Comparison of ENCODE assay signal across 33 cellular contexts in genomic region chr12:85820117-85820516, GRCh38. TPM values are rescaled to one million over a fixed set of nuclear protein-coding genes. Genes with fewer than 3 reads are reported as not detected.
"Had no signal": no experiment of that assay in that cellular context is flagged by ENCODE, and none has a peak within 500 bp of the region (broad histone marks: within the 10 kb centered on the region; RNA-seq: fewer than 3 reads in every experiment).

No MANE protein-coding gene starts in this region.

- H3K9me3 ChIP-seq: SK-N-SH had no signal

- H3K4me3 Mint-ChIP-seq: activated CD4-positive, alpha-beta memory T cell treated with anti-CD3 and anti-CD28 coated beads, Interleukin-2, amount 10 ng/mL, durations not matched to agents 7 days and 5 days; activated CD4-positive, alpha-beta T cell treated with anti-CD3 and anti-CD28 coated beads for 36 hours; activated naive CD4-positive, alpha-beta T cell treated with anti-CD3 and anti-CD28 coated beads for 36 hours; activated naive CD8-positive, alpha-beta T cell; activated T-helper 17 cell treated with anti-CD3 and anti-CD28 coated beads, Interleukin-2, amount 50 U/mL, for 72 hours had no signal

- H3K27me3 Mint-ChIP-seq: activated CD4-positive, alpha-beta memory T cell treated with anti-CD3 and anti-CD28 coated beads, Interleukin-2, amount 10 ng/mL, durations not matched to agents 7 days and 5 days; activated CD4-positive, alpha-beta T cell treated with anti-CD3 and anti-CD28 coated beads for 36 hours; activated naive CD8-positive, alpha-beta T cell; activated T-helper 17 cell treated with anti-CD3 and anti-CD28 coated beads, Interleukin-2, amount 50 U/mL, for 72 hours had no signal

- H3K36me3 ChIP-seq: WERI-Rb-1 had no signal

- H3K4me1 Mint-ChIP-seq: activated CD4-positive, alpha-beta memory T cell treated with anti-CD3 and anti-CD28 coated beads, Interleukin-2, amount 10 ng/mL, durations not matched to agents 7 days and 5 days; activated CD4-positive, alpha-beta T cell treated with anti-CD3 and anti-CD28 coated beads for 36 hours; activated T-helper 17 cell treated with anti-CD3 and anti-CD28 coated beads, Interleukin-2, amount 50 U/mL, for 72 hours had no signal

- H3K9me2 ChIP-seq: SK-N-SH had no signal

- H3K27ac ChIP-seq: KMS-11, WERI-Rb-1 had no signal

- H3K36me3 Mint-ChIP-seq: activated naive CD8-positive, alpha-beta T cell had no signal

- H3K27ac Mint-ChIP-seq: activated CD4-positive, alpha-beta memory T cell treated with anti-CD3 and anti-CD28 coated beads, Interleukin-2, amount 10 ng/mL, durations not matched to agents 7 days and 5 days; activated CD4-positive, alpha-beta T cell treated with anti-CD3 and anti-CD28 coated beads for 36 hours; activated naive CD4-positive, alpha-beta T cell treated with anti-CD3 and anti-CD28 coated beads for 36 hours; activated naive CD8-positive, alpha-beta T cell; activated T-helper 17 cell treated with anti-CD3 and anti-CD28 coated beads, Interleukin-2, amount 50 U/mL, for 72 hours had no signal

- H3K9ac ChIP-seq: KMS-11, SK-N-SH had no signal

- H3K4me2 ChIP-seq: KMS-11, SK-N-SH had no signal

- DNase-seq: activated CD4-positive, alpha-beta memory T cell treated with anti-CD3 and anti-CD28 coated beads, Interleukin-2, amount 10 ng/mL, durations not matched to agents 7 days and 5 days; activated CD4-positive, alpha-beta T cell treated with anti-CD3 and anti-CD28 coated beads for 36 hours; activated CD4-positive, alpha-beta T cell treated with anti-CD3 and anti-CD28 coated beads, Interleukin-2, amount 50 U/mL, for 1 hour; activated gamma-delta T cell; activated naive CD4-positive, alpha-beta T cell treated with anti-CD3 and anti-CD28 coated beads for 36 hours; activated T-cell treated with anti-CD3 and anti-CD28 coated beads for 4 hours; activated T-cell treated with anti-CD3 and anti-CD28 coated beads, Interleukin-2, amount 50 U/mL, for 48 hours; anterior cingulate cortex; MV-4-11; NCI-H1092 treated with DMSO at 0.1 percent for 48 hours; NCI-H1417 treated with DMSO at 0.1 percent for 48 hours; NCI-H1694; NCI-H2029; NCI-H2107; NCI-H2171 treated with DMSO at 0.1 percent for 48 hours; NCI-H345; NCI-H510A; NCI-H526 treated with DMSO at 0.1 percent for 48 hours; NK-92 treated with Interleukin-12 subunit alpha and Interleukin-12 subunit beta, amount 100 ng/mL, for 24 hours; OCI-M1; RPMI8226; SK-N-SH; T-helper 1 cell; WERI-Rb-1 had no signal

- ATAC-seq: activated CD4-positive, alpha-beta T cell treated with anti-CD3 and anti-CD28 coated beads for 36 hours; activated T-helper 17 cell treated with anti-CD3 and anti-CD28 coated beads, Interleukin-2, amount 50 U/mL, for 72 hours; Panc1; Right ventricle myocardium inferior had no signal

RNA-seq across cellular contexts. Expression of gene RASSF9, which starts 16.1 kb away (rescaled TPM):
- total RNA-seq: activated CD4-positive, alpha-beta memory T cell treated with anti-CD3 and anti-CD28 coated beads, Interleukin-2, amount 10 ng/mL, durations not matched to agents 7 days and 5 days; activated CD4-positive, alpha-beta T cell treated with anti-CD3 and anti-CD28 coated beads for 36 hours; activated CD8-positive, alpha-beta memory T cell treated with anti-CD3 and anti-CD28 coated beads for 36 hours; activated naive CD4-positive, alpha-beta T cell treated with anti-CD3 and anti-CD28 coated beads for 36 hours; activated T-helper 17 cell treated with anti-CD3 and anti-CD28 coated beads, Interleukin-2, amount 50 U/mL, for 72 hours; T-helper 2 cell treated with Interferon-gamma antibody and Interleukin-4, amounts not matched to agents 100 ng/mL and 5 ng/mL, for 36 hours had no signal

RNA-seq across cellular contexts. Expression of gene NTS, which starts 54.0 kb away (rescaled TPM):
- total RNA-seq: activated CD4-positive, alpha-beta memory T cell treated with anti-CD3 and anti-CD28 coated beads, Interleukin-2, amount 10 ng/mL, durations not matched to agents 7 days and 5 days; activated CD4-positive, alpha-beta T cell treated with anti-CD3 and anti-CD28 coated beads for 36 hours; activated CD8-positive, alpha-beta memory T cell treated with anti-CD3 and anti-CD28 coated beads for 36 hours; activated naive CD4-positive, alpha-beta T cell treated with anti-CD3 and anti-CD28 coated beads for 36 hours; activated T-helper 17 cell treated with anti-CD3 and anti-CD28 coated beads, Interleukin-2, amount 50 U/mL, for 72 hours; cardiac septum; MCF 10A; Right ventricle myocardium inferior; T-helper 2 cell treated with Interferon-gamma antibody and Interleukin-4, amounts not matched to agents 100 ng/mL and 5 ng/mL, for 36 hours had no signal
